8 cellular contexts compared by ENCODE assay signal in genomic region chr2:163736433-163737168, GRCh38. TPM values are rescaled to one million over a fixed set of nuclear protein-coding genes. Genes with fewer than 3 reads are reported as not detected.
DNase-seq lines count a peak whose midpoint lies in the region; ATAC-seq and TF ChIP-seq lines count a peak whose summit lies in the region.

No MANE protein-coding gene starts in this region.

- H3K9me3 ChIP-seq in mammary epithelial cell (replicated peaks; ENCODE audit: insufficient read depth, low read length) (no peaks in the 10 kb centered on the region), spleen (no peaks in the 10 kb centered on the region)

- H3K4me1 ChIP-seq in mammary epithelial cell (ENCODE audit: insufficient read depth, low read length), result peaks cover 17% of the 10 kb centered on the region
- H3K4me1 ChIP-seq in spleen, result peaks cover 0 to 4% (median 0%) of the 10 kb centered on the region in 6 donors

- 6% methylated on average over 6 of the region's 53 CpGs for WGBS in mammary epithelial cell (ENCODE audit: low coverage, missing lambda C conversion rate)
- WGBS in spleen, 5 donors, result 1 to 5% (median 2%) methylated on average over 34 to 53 of the region's 53 CpGs

- intact Hi-C loops in mammary epithelial cell (cut with micrococcal nuclease), result loop anchor here (2.0 to 10.0 kb wide), 3 partner anchors 70 to 698 kb away; no protein-coding TSS in a partner anchor
- intact Hi-C loops in spleen (cut with DNase I; ENCODE audit: low total_unique reads), result no loop called here

- TF ChIP-seq CTCF in AG04449 (IDR thresholded peaks at IDR 0.05; ENCODE audit: insufficient read depth, low read length, missing control alignments) (peak; percentile 34), mammary epithelial cell (conservative IDR thresholded peaks at IDR 0.05 in 1 of 2, IDR thresholded peaks at IDR 0.05 in 1 of 2; ENCODE audit: extremely low read depth in 1 of 2, insufficient read depth in 1 of 2, low read depth in 1 of 2, low read length in 2 of 2) (peak; percentile 15 to 31), spleen (IDR thresholded peaks at IDR 0.05 in 8 of 11, conservative IDR thresholded peaks at IDR 0.05 in 3 of 11) (peak in 2 of 11 experiments; percentile 19 to 29)

- POLR2A ChIA-PET in AG04449 (lab: Yijun Ruan, JAX), result interaction anchor here (0.6 to 1.0 kb wide), 2 partner anchors 17 to 180 kb away, joined by 3 read pairs; no protein-coding TSS in a partner anchor

- in situ Hi-C loops in mammary epithelial cell (cut with MboI; ENCODE audit: low sequenced_read_pairs in 2 of 2), result no loop called here

- H3K4me2 ChIP-seq in mammary epithelial cell (ENCODE audit: insufficient read depth, low read depth, low read length), result peak overlapping the region; percentile 92

- H3K27ac ChIP-seq in mammary epithelial cell (ENCODE audit: insufficient read depth, low read depth, low read length) (peak overlapping the region; percentile 80), spleen (peak overlapping the region; percentile 76 to 95 (median 90))

- no peak for ATAC-seq in GM21576 (IDR thresholded peaks at IDR 0.05; ENCODE audit: unreplicated experiment)
- no peak for ATAC-seq in GM21367 (IDR thresholded peaks at IDR 0.05; ENCODE audit: unreplicated experiment)

- H3K79me2 ChIP-seq in mammary epithelial cell (ENCODE audit: insufficient read depth, low read length), result peaks cover 37% of the 10 kb centered on the region

- H3K4me3 ChIP-seq in AG04449 (ENCODE audit: low read depth, low read length), result peak overlapping the region; percentile 81
- H3K4me3 ChIP-seq in mammary epithelial cell (replicated peaks in 1 of 3; ENCODE audit: insufficient read depth in 1 of 3, low read depth in 2 of 3, low read length in 3 of 3), result peak overlapping the region; percentile 93 to 100 (median 98)
- H3K4me3 ChIP-seq in spleen, result peak overlapping the region; percentile 24 to 70 (median 45)

- no TSS peak for BruUV-seq in mammary epithelial cell (replicated peaks; lab: Mats Ljungman, UMichigan)

- no peak for DNase-seq in AG04449 (ENCODE audit: low read depth, low spot score)
- DNase-seq in M059J (ENCODE audit: low read depth), result peak; percentile 54
- DNase-seq in mammary epithelial cell, result peak; percentile 22
- peak; percentile 76 for DNase-seq in iPS-NIHi7 (ENCODE audit: extremely low spot score)
- peak; percentile 81 for DNase-seq in spleen
- no peak for DNase-seq in OCI-M1 (lab: John Stamatoyannopoulos, UW)

- TF ChIP-seq POLR2A in spleen (IDR thresholded peaks at IDR 0.05), result no peak

- H3K9ac ChIP-seq in mammary epithelial cell (ENCODE audit: insufficient read depth, low read length), result peak overlapping the region; percentile 94

- H4K20me1 ChIP-seq in mammary epithelial cell (ENCODE audit: insufficient read depth, low read length), result no peaks in the 10 kb centered on the region

- H3K27me3 ChIP-seq in mammary epithelial cell (ENCODE audit: insufficient read depth, low read length) (no peaks in the 10 kb centered on the region), spleen (replicated peaks in 1 of 7) (peaks cover 0 to 39% (median 8%) of the 10 kb centered on the region in 7 donors)

- H3K36me3 ChIP-seq in mammary epithelial cell (ENCODE audit: insufficient read depth, low read length) (no peaks in the 10 kb centered on the region), spleen (no peaks in the 10 kb centered on the region)

- dilution Hi-C loops in mammary epithelial cell (cut with HindIII; ENCODE audit: low sequenced_read_pairs), result no loop called here

- CTCF ChIA-PET in AG04449 (lab: Yijun Ruan, JAX) (no interaction called here), mammary epithelial cell (lab: Charles Lee; ENCODE audit: low non-redundant PET) (no interaction called here)

- H2AFZ ChIP-seq in mammary epithelial cell (ENCODE audit: low read depth, low read length), result peak overlapping the region; percentile 87

RNA-seq across cellular contexts. Expression of gene FIGN, which starts 0.8 kb away (rescaled TPM):
- total RNA-seq in M059J (2014; rRNA removed; shearing (Covaris generic)), result 1.5 and 3.4 TPM in 2 replicates
- total RNA-seq in mammary epithelial cell (10 to 100 TPM in 1 of 2 donors, 1 to 10 TPM in 1; 2.5 to 10.7 TPM), spleen (10 to 100 TPM in 4 of 7 donors, 1 to 10 TPM in 3; 4.5 to 22.6 (median 11.5) TPM)
- polyA plus RNA-seq in mammary epithelial cell (2.7 TPM), spleen (1 to 10 TPM in 1 of 3 donors, under 1 TPM in 2; 0.50 to 2.2 (median 0.80) TPM)
- polyA minus RNA-seq in mammary epithelial cell, result 6.9 TPM

Comparison
In these comparisons a context has a peak if more than half of its experiments do, and no peak if none do; other contexts are left out.
1. DNase-seq: peak in M059J (single experiment), mammary epithelial cell (single experiment), iPS-NIHi7 (single experiment) and spleen (single experiment); none in AG04449 (single experiment) and OCI-M1 (single experiment).
2. H3K4me3 ChIP-seq: peak in every context shown above with its lines; median percentile 98 in mammary epithelial cell; 81 in AG04449; 45 in spleen.